In the genomic region with DNA sequence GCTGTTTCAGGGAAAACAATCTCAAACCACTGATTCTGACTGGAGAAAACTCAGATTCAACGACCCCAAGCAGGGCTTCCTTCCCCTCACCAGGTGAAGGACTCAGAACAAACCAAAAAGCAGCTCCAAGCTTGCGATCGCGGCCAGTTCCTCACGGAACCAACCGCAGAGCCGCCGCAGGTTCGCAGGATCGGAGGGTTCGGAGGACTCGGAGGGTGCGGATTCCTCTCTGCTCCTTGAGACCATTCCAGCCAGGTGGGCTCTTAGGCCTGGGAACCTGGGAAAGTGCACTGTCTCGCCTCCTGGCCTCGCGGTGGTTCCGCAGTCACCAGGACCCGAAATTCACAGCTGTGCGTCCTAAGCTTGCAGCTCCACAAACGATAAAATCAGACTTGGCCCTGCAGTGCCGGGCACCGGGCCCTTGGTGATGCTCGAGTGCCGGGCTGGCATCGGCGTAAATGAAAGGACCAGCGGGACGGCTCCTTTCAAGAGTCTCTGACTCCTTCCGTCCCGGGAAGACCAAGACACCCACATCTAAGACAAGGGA, we compare ENCODE assay signal across 1 cellular context.
TF ChIP-seq lines count a peak whose summit lies in the region.

No MANE protein-coding gene starts in this region.

TF ChIP-seq in HepG2, 621 proteins besides CTCF, POLR2A, EP300 and RAD21 (continued from another document and continues in another):
- TF ChIP-seq, protein P1, sequence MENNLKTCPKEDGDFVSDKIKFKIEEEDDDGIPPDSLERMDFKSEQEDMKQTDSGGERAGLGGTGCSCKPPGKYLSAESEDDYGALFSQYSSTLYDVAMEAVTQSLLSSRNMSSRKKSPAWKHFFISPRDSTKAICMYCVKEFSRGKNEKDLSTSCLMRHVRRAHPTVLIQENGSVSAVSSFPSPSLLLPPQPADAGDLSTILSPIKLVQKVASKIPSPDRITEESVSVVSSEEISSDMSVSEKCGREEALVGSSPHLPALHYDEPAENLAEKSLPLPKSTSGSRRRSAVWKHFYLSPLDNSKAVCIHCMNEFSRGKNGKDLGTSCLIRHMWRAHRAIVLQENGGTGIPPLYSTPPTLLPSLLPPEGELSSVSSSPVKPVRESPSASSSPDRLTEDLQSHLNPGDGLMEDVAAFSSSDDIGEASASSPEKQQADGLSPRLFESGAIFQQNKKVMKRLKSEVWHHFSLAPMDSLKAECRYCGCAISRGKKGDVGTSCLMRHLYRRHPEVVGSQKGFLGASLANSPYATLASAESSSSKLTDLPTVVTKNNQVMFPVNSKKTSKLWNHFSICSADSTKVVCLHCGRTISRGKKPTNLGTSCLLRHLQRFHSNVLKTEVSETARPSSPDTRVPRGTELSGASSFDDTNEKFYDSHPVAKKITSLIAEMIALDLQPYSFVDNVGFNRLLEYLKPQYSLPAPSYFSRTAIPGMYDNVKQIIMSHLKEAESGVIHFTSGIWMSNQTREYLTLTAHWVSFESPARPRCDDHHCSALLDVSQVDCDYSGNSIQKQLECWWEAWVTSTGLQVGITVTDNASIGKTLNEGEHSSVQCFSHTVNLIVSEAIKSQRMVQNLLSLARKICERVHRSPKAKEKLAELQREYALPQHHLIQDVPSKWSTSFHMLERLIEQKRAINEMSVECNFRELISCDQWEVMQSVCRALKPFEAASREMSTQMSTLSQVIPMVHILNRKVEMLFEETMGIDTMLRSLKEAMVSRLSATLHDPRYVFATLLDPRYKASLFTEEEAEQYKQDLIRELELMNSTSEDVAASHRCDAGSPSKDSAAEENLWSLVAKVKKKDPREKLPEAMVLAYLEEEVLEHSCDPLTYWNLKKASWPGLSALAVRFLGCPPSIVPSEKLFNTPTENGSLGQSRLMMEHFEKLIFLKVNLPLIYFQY (CRISPR knock-in tag; IDR thresholded peaks at IDR 0.05; ENCODE audit: borderline replicate concordance) = peak; percentile 64; the same call in 1 of the 2 replicates
- TF ChIP-seq RORA (CRISPR knock-in tag; IDR thresholded peaks at IDR 0.05) (no peak), HCFC1 (IDR thresholded peaks at IDR 0.05; ENCODE audit: low read depth, low read length) (no peak), REPIN1 (CRISPR knock-in tag; IDR thresholded peaks at IDR 0.05; ENCODE audit: borderline replicate concordance, low read depth) (no peak), SIX4 (CRISPR knock-in tag; IDR thresholded peaks at IDR 0.05) (no peak), ZBTB34 (CRISPR knock-in tag; IDR thresholded peaks at IDR 0.05) (no peak), HES4 (CRISPR knock-in tag; IDR thresholded peaks at IDR 0.05; ENCODE audit: borderline replicate concordance) (no peak), ZNF564 (CRISPR knock-in tag; IDR thresholded peaks at IDR 0.05) (no peak), ZNF264 (CRISPR knock-in tag; IDR thresholded peaks at IDR 0.05) (no peak), ZNF329 (CRISPR knock-in tag; IDR thresholded peaks at IDR 0.05; ENCODE audit: low read depth) (no peak), ZNF737 (CRISPR knock-in tag; IDR thresholded peaks at IDR 0.05; ENCODE audit: borderline replicate concordance) (no peak), ZNF839 (CRISPR knock-in tag; IDR thresholded peaks at IDR 0.05; ENCODE audit: borderline replicate concordance) (peak; percentile 96; the same call in 1 of the 2 replicates), AGO2 (optimal IDR thresholded peaks at IDR 0.05; ENCODE audit: low read depth, low read length) (no peak), ZNF788 (CRISPR knock-in tag; IDR thresholded peaks at IDR 0.05; ENCODE audit: borderline replicate concordance) (no peak; the same call in 1 of the 2 replicates), ZNF768 (CRISPR knock-in tag; IDR thresholded peaks at IDR 0.05) (peak; percentile 70; the same call in 1 of the 2 replicates), CREB1 (IDR thresholded peaks at IDR 0.05) (no peak), CREB1 (CRISPR knock-in tag; IDR thresholded peaks at IDR 0.05) (no peak), ZNF687 (CRISPR knock-in tag; IDR thresholded peaks at IDR 0.05) (peak; percentile 78), NCOA5 (CRISPR knock-in tag; IDR thresholded peaks at IDR 0.05) (no peak), ZMYM4 (CRISPR knock-in tag; IDR thresholded peaks at IDR 0.05) (no peak), SRY (CRISPR knock-in tag; IDR thresholded peaks at IDR 0.05) (no peak), ZNF550 (CRISPR knock-in tag; IDR thresholded peaks at IDR 0.05; ENCODE audit: borderline replicate concordance) (no peak), ZNF333 (CRISPR knock-in tag; IDR thresholded peaks at IDR 0.05; ENCODE audit: borderline replicate concordance) (peak; percentile 51; the same call in 1 of the 2 replicates), DPF2 (CRISPR knock-in tag; IDR thresholded peaks at IDR 0.05; ENCODE audit: borderline replicate concordance, low read depth) (no peak), KLF12 (CRISPR knock-in tag; IDR thresholded peaks at IDR 0.05; ENCODE audit: borderline replicate concordance) (no peak), ZIK1 (CRISPR knock-in tag; IDR thresholded peaks at IDR 0.05; ENCODE audit: borderline replicate concordance, low read depth) (peak; percentile 44; the same call in 1 of the 2 replicates), CEBPZ (IDR thresholded peaks at IDR 0.05; ENCODE audit: low read length) (no peak)
- TF ChIP-seq, protein P2, sequence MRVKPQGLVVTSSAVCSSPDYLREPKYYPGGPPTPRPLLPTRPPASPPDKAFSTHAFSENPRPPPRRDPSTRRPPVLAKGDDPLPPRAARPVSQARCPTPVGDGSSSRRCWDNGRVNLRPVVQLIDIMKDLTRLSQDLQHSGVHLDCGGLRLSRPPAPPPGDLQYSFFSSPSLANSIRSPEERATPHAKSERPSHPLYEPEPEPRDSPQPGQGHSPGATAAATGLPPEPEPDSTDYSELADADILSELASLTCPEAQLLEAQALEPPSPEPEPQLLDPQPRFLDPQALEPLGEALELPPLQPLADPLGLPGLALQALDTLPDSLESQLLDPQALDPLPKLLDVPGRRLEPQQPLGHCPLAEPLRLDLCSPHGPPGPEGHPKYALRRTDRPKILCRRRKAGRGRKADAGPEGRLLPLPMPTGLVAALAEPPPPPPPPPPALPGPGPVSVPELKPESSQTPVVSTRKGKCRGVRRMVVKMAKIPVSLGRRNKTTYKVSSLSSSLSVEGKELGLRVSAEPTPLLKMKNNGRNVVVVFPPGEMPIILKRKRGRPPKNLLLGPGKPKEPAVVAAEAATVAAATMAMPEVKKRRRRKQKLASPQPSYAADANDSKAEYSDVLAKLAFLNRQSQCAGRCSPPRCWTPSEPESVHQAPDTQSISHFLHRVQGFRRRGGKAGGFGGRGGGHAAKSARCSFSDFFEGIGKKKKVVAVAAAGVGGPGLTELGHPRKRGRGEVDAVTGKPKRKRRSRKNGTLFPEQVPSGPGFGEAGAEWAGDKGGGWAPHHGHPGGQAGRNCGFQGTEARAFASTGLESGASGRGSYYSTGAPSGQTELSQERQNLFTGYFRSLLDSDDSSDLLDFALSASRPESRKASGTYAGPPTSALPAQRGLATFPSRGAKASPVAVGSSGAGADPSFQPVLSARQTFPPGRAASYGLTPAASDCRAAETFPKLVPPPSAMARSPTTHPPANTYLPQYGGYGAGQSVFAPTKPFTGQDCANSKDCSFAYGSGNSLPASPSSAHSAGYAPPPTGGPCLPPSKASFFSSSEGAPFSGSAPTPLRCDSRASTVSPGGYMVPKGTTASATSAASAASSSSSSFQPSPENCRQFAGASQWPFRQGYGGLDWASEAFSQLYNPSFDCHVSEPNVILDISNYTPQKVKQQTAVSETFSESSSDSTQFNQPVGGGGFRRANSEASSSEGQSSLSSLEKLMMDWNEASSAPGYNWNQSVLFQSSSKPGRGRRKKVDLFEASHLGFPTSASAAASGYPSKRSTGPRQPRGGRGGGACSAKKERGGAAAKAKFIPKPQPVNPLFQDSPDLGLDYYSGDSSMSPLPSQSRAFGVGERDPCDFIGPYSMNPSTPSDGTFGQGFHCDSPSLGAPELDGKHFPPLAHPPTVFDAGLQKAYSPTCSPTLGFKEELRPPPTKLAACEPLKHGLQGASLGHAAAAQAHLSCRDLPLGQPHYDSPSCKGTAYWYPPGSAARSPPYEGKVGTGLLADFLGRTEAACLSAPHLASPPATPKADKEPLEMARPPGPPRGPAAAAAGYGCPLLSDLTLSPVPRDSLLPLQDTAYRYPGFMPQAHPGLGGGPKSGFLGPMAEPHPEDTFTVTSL (CRISPR knock-in tag; IDR thresholded peaks at IDR 0.05; ENCODE audit: borderline replicate concordance) = no peak; the same call in 1 of the 2 replicates
- TF ChIP-seq, protein P3, sequence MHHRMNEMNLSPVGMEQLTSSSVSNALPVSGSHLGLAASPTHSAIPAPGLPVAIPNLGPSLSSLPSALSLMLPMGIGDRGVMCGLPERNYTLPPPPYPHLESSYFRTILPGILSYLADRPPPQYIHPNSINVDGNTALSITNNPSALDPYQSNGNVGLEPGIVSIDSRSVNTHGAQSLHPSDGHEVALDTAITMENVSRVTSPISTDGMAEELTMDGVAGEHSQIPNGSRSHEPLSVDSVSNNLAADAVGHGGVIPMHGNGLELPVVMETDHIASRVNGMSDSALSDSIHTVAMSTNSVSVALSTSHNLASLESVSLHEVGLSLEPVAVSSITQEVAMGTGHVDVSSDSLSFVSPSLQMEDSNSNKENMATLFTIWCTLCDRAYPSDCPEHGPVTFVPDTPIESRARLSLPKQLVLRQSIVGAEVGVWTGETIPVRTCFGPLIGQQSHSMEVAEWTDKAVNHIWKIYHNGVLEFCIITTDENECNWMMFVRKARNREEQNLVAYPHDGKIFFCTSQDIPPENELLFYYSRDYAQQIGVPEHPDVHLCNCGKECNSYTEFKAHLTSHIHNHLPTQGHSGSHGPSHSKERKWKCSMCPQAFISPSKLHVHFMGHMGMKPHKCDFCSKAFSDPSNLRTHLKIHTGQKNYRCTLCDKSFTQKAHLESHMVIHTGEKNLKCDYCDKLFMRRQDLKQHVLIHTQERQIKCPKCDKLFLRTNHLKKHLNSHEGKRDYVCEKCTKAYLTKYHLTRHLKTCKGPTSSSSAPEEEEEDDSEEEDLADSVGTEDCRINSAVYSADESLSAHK (CRISPR knock-in tag; IDR thresholded peaks at IDR 0.05; ENCODE audit: borderline replicate concordance) = no peak
